In the genomic region with DNA sequence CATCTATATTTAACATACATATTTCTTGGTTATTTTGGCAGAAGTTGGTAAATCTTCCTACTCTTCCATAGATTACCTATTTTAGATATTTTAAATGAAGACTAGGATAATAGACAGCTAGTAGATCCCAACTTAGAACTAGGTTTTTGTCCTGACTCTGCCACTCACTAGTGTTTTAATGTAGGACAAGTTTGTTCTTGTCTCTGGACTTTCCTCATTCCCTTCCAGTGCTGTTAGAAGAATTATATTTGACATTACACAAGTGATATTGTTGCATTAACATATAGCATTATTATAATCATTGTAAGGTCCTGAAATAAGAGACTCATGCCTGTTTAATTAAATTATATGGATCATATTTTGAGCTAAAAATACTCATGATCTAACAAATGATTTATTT, we compare ENCODE assay signal across 1 cellular context.
TF ChIP-seq lines count a peak whose summit lies in the region.

No MANE protein-coding gene starts in this region.

TF ChIP-seq in liver, 16 proteins besides CTCF, POLR2A, EP300 and RAD21 (continued from another document):
- TF ChIP-seq, protein P1, sequence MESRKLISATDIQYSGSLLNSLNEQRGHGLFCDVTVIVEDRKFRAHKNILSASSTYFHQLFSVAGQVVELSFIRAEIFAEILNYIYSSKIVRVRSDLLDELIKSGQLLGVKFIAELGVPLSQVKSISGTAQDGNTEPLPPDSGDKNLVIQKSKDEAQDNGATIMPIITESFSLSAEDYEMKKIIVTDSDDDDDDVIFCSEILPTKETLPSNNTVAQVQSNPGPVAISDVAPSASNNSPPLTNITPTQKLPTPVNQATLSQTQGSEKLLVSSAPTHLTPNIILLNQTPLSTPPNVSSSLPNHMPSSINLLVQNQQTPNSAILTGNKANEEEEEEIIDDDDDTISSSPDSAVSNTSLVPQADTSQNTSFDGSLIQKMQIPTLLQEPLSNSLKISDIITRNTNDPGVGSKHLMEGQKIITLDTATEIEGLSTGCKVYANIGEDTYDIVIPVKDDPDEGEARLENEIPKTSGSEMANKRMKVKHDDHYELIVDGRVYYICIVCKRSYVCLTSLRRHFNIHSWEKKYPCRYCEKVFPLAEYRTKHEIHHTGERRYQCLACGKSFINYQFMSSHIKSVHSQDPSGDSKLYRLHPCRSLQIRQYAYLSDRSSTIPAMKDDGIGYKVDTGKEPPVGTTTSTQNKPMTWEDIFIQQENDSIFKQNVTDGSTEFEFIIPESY (IDR thresholded peaks at IDR 0.05) = no peak
- TF ChIP-seq SP1 (IDR thresholded peaks at IDR 0.05) (no peak), HNF4G (IDR thresholded peaks at IDR 0.05) (no peak)
